Comparison of ENCODE assay signal across 8 cellular contexts in the genomic region with DNA sequence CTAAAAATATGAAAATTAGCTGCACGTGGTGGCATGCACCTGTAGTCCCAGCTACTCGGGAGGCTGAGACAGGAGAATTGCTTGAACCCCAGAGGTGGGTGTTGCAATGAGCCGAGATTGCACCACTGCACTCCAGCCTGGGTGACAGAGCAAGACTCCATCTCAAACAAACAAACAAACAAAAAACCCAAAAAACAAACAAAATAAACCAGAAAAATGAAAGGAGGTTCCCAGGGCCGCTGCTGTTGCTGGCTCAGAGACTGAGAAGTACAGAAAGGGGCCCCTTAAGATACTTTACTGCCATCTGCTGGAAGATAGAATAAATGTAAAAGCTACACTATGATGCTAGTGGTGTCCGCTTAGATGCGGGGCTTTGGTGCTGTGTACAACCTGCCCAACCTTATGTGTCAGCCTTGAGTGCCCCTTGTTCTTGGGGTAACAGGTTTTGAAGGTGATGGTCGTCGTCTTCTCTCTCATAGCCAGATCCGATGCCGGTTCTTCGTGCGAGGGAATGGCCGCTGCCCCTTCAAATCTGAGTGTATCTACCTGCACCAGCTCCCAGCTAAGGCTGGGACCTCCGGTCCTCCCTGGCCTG. TPM values are rescaled to one million over a fixed set of nuclear protein-coding genes. Genes with fewer than 3 reads are reported as not detected.
DNase-seq lines count a peak whose midpoint lies in the region; ATAC-seq and TF ChIP-seq lines count a peak whose summit lies in the region.

No MANE protein-coding gene starts in this region.

- H3K4me1 Mint-ChIP-seq in activated naive CD4-positive, alpha-beta T cell treated with anti-CD3 and anti-CD28 coated beads for 36 hours (ENCODE audit: low read depth): peaks cover 20% of the 10 kb centered on the region

- H3K27me3 Mint-ChIP-seq in activated naive CD4-positive, alpha-beta T cell treated with anti-CD3 and anti-CD28 coated beads for 36 hours (ENCODE audit: low read depth): no peaks in the 10 kb centered on the region

- CTCF ChIA-PET in activated naive CD4-positive, alpha-beta T cell treated with anti-CD3 and anti-CD28 coated beads for 36 hours (lab: Charles Lee): interaction anchor here (0.7 to 7.4 kb wide), 34 partner anchors 8 to 164 kb away, joined by 3 to 132 read pairs (median 4); a partner anchor contains a TSS

- peak overlapping the region; percentile 23; the same call in 1 of the 2 replicates for H3K4me2 ChIP-seq in KMS-11

- no peaks in the 10 kb centered on the region for H3K9me3 Mint-ChIP-seq in activated naive CD4-positive, alpha-beta T cell treated with anti-CD3 and anti-CD28 coated beads for 36 hours

- H3K27me3 ChIP-seq in KMS-11 (ENCODE audit: insufficient read depth, low read depth): no peaks in the 10 kb centered on the region

- H3K4me3 ChIP-seq in GM12864 (ENCODE audit: low read depth, low read length) (no peak overlapping the region), KMS-11 (IDR thresholded peaks at IDR 0.05; ENCODE audit: insufficient read depth, low read depth, low read length) (no peak overlapping the region)

- no peak overlapping the region for H3K4me3 Mint-ChIP-seq in activated naive CD4-positive, alpha-beta T cell treated with anti-CD3 and anti-CD28 coated beads for 36 hours

- no peaks in the 10 kb centered on the region for H3K36me3 ChIP-seq in KMS-11 (ENCODE audit: insufficient read depth)

- intact Hi-C loops in activated naive CD4-positive, alpha-beta T cell treated with anti-CD3 and anti-CD28 coated beads for 36 hours (cut with micrococcal nuclease): loop anchor here (1.0 to 2.0 kb wide), 3 partner anchors 35 to 152 kb away; a partner anchor contains a TSS
- intact Hi-C loops in Right ventricle myocardium superior (cut with DNase I): loop anchor here (1.0 kb wide), 1 partner anchor 107 kb away; a partner anchor contains a TSS

- H4K20me1 ChIP-seq in KMS-11 (ENCODE audit: insufficient read depth): no peaks in the 10 kb centered on the region

- peaks cover 10% of the 10 kb centered on the region; the same call in 1 of the 2 replicates for H3K79me2 ChIP-seq in KMS-11 (ENCODE audit: insufficient read depth, low read depth)

- TF ChIP-seq CTCF in GM12864 (IDR thresholded peaks at IDR 0.05; ENCODE audit: low read depth, low read length, missing control alignments) (peak; percentile 48), KMS-11 (conservative IDR thresholded peaks at IDR 0.05; ENCODE audit: low read depth, low read length) (peak; percentile 68)

- DNase-seq in A172 (ENCODE audit: low spot score): peak; percentile 65
- DNase-seq in GM12864 (ENCODE audit: low read depth): peak; percentile 41
- peak; percentile 49 for DNase-seq in NOMO-1 treated with dmso at 0.1 percent for 144 hours (lab: John Stamatoyannopoulos, UW; ENCODE audit: unreplicated experiment)
- DNase-seq in activated naive CD4-positive, alpha-beta T cell treated with anti-CD3 and anti-CD28 coated beads for 36 hours: peak; percentile 49
- DNase-seq in Right ventricle myocardium superior: no peak
- DNase-seq in putamen (ENCODE audit: low spot score): peak; percentile 58
- DNase-seq in effector CD8-positive, alpha-beta T cell (lab: John Stamatoyannopoulos, UW): no peak

- ATAC-seq in Right ventricle myocardium superior (ENCODE audit: poor library complexity): peak; percentile 66

- no peak overlapping the region for H3K27ac Mint-ChIP-seq in activated naive CD4-positive, alpha-beta T cell treated with anti-CD3 and anti-CD28 coated beads for 36 hours

- no peak overlapping the region for H3K27ac ChIP-seq in KMS-11

- H2AFZ ChIP-seq in KMS-11 (ENCODE audit: low read depth): peak overlapping the region; percentile 50

- H3K4me1 ChIP-seq in KMS-11 (ENCODE audit: low read depth, poor library complexity, severe bottlenecking): peaks cover 42% of the 10 kb centered on the region

- no peaks in the 10 kb centered on the region for H3K36me3 Mint-ChIP-seq in activated naive CD4-positive, alpha-beta T cell treated with anti-CD3 and anti-CD28 coated beads for 36 hours (ENCODE audit: low read depth)

- no peak overlapping the region for H3K9ac ChIP-seq in KMS-11

RNA-seq across cellular contexts. Expression of a gene that starts 2.8 kb away (rescaled TPM):
- 11.4 and 13.9 TPM in 2 replicates for total RNA-seq in A172 (2014; rRNA removed; shearing (Covaris generic))
- total RNA-seq in activated naive CD4-positive, alpha-beta T cell treated with anti-CD3 and anti-CD28 coated beads for 36 hours: 10 to 100 TPM; 16.3 TPM
- total RNA-seq in Right ventricle myocardium superior: 3.4 TPM

RNA-seq across cellular contexts. Expression of a gene that starts 18.8 kb away (rescaled TPM):
- total RNA-seq in A172 (2014; rRNA removed; shearing (Covaris generic)): 1,014 and 1,151 TPM in 2 replicates
- 1,000 to 10,000 TPM; 2,437 to 2,507 TPM for total RNA-seq in activated naive CD4-positive, alpha-beta T cell treated with anti-CD3 and anti-CD28 coated beads for 36 hours
- 535 TPM for total RNA-seq in Right ventricle myocardium superior

RNA-seq across cellular contexts. Expression of a gene that starts 47.5 kb away (rescaled TPM):
- total RNA-seq in A172 (2014; rRNA removed; shearing (Covaris generic)): 10.9 and 12.3 TPM in 2 replicates
- total RNA-seq in activated naive CD4-positive, alpha-beta T cell treated with anti-CD3 and anti-CD28 coated beads for 36 hours: 1 to 10 TPM; 1.1 to 1.4 TPM
- 25.4 TPM for total RNA-seq in Right ventricle myocardium superior

Comparison
In these comparisons a context has a peak if more than half of its experiments do, and no peak if none do; other contexts are left out.
1. DNase-seq: peak in A172 (single experiment), GM12864 (single experiment), NOMO-1 treated with dmso at 0.1 percent for 144 hours (single experiment), activated naive CD4-positive, alpha-beta T cell treated with anti-CD3 and anti-CD28 coated beads for 36 hours (single experiment) and putamen (single experiment); none in Right ventricle myocardium superior (single experiment) and effector CD8-positive, alpha-beta T cell (single experiment).